ENCODE assay signal across 8 cellular contexts in genomic region chr6:10837692-10837996, GRCh38. TPM values are rescaled to one million over a fixed set of nuclear protein-coding genes. Genes with fewer than 3 reads are reported as not detected.
DNase-seq lines count a peak whose midpoint lies in the region; ATAC-seq and TF ChIP-seq lines count a peak whose summit lies in the region.

No MANE protein-coding gene starts in this region.

- H3K4me1 Mint-ChIP-seq in CD8-positive, alpha-beta T cell (ENCODE audit: low read depth): peaks cover 20% of the 10 kb centered on the region
- H3K4me1 Mint-ChIP-seq in glutamatergic neuron (ENCODE audit: low read depth, unreplicated experiment): peaks cover 4% of the 10 kb centered on the region

- peaks cover 3% of the 10 kb centered on the region for H3K9me3 Mint-ChIP-seq in CD8-positive, alpha-beta T cell
- no peaks in the 10 kb centered on the region for H3K9me3 Mint-ChIP-seq in glutamatergic neuron (ENCODE audit: unreplicated experiment)

- 1 to 3% (median 1%) methylated on average over 20 of the region's 20 CpGs for WGBS in psoas muscle, 3 donors

- H3K27ac Mint-ChIP-seq in CD8-positive, alpha-beta T cell: no peak overlapping the region
- no peak overlapping the region for H3K27ac Mint-ChIP-seq in glutamatergic neuron (ENCODE audit: unreplicated experiment)

- no peaks in the 10 kb centered on the region for H3K9me3 ChIP-seq in CD8-positive, alpha-beta T cell (ENCODE audit: low read length)
- H3K9me3 ChIP-seq in HUES48 (ENCODE audit: control insufficient read depth, insufficient read depth, low read length): no peaks in the 10 kb centered on the region; the same call in 1 of the 2 replicates
- no peaks in the 10 kb centered on the region for H3K9me3 ChIP-seq in psoas muscle

- no peak for TF ChIP-seq CTCF in CD8-positive, alpha-beta T cell (IDR thresholded peaks at IDR 0.05)
- TF ChIP-seq CTCF in glutamatergic neuron (IDR thresholded peaks at IDR 0.05; ENCODE audit: partially characterized antibody, unreplicated experiment): no peak
- no peak for TF ChIP-seq CTCF in psoas muscle (IDR thresholded peaks at IDR 0.05)

- no peak for ATAC-seq in CD8-positive, alpha-beta T cell
- ATAC-seq in psoas muscle (peak in 2 of 4 donors; percentile 9 to 15), HG03460 (IDR thresholded peaks at IDR 0.05; ENCODE audit: unreplicated experiment) (no peak), GM18858 (IDR thresholded peaks at IDR 0.05; ENCODE audit: unreplicated experiment) (no peak)

- intact Hi-C loops in CD8-positive, alpha-beta T cell (cut with DNase I, micrococcal nuclease): loop anchor here (5.0 to 10.0 kb wide), 4 partner anchors 90 to 700 kb away; partner anchors contain the start of genes TMEM170B (in 2 of the 2), TMEM14B (in 1 of the 2) and TMEM14C (in 1 of the 2)
- intact Hi-C loops in psoas muscle (cut with DNase I): no loop called here

- DNase-seq in CD8-positive, alpha-beta T cell: peak in 1 of 7 experiments; percentile 10
- peak in 2 of 3 experiments; percentile 2 to 15 for DNase-seq in activated CD8-positive, alpha-beta memory T cell treated with anti-CD3 and anti-CD28 coated beads for 48 hours (ENCODE audit: low read depth in 2 of 3, low spot score in 2 of 3)
- peak; percentile 22 for DNase-seq in glutamatergic neuron
- no peak for DNase-seq in psoas muscle
- DNase-seq in DMS153 (lab: John Stamatoyannopoulos, UW): no peak

- peak overlapping the region; percentile 73 for H3K4me3 Mint-ChIP-seq in CD8-positive, alpha-beta T cell
- H3K4me3 Mint-ChIP-seq in glutamatergic neuron (ENCODE audit: unreplicated experiment): peak overlapping the region; percentile 92

- H3K36me3 Mint-ChIP-seq in CD8-positive, alpha-beta T cell: no peaks in the 10 kb centered on the region
- H3K36me3 Mint-ChIP-seq in glutamatergic neuron (ENCODE audit: unreplicated experiment): peaks cover 4% of the 10 kb centered on the region

- no peak overlapping the region for H3K27ac ChIP-seq in CD8-positive, alpha-beta T cell (ENCODE audit: low read depth, low read length)
- H3K27ac ChIP-seq in HUES48 (ENCODE audit: low read depth, low read length): peak overlapping the region; percentile 90
- no peak overlapping the region for H3K27ac ChIP-seq in psoas muscle

- CTCF ChIA-PET in CD8-positive, alpha-beta T cell (lab: Charles Lee): no interaction called here

- no peaks in the 10 kb centered on the region for H3K36me3 ChIP-seq in CD8-positive, alpha-beta T cell (ENCODE audit: insufficient read depth, low read length)
- no peaks in the 10 kb centered on the region for H3K36me3 ChIP-seq in HUES48 (ENCODE audit: control insufficient read depth, insufficient read depth, low read length)
- H3K36me3 ChIP-seq in psoas muscle (ENCODE audit: insufficient read depth in 1 of 2, low read depth in 1 of 2): no peaks in the 10 kb centered on the region

- peak overlapping the region; percentile 56 for H3K4me3 ChIP-seq in CD8-positive, alpha-beta T cell (ENCODE audit: low read depth, low read length)
- H3K4me3 ChIP-seq in HUES48 (ENCODE audit: low read depth, low read length): peak overlapping the region; percentile 81
- peak overlapping the region; percentile 77 for H3K4me3 ChIP-seq in psoas muscle

- H3K27me3 ChIP-seq in CD8-positive, alpha-beta T cell (ENCODE audit: insufficient read depth, low read length): peaks cover 11% of the 10 kb centered on the region
- H3K27me3 ChIP-seq in HUES48 (ENCODE audit: control insufficient read depth, insufficient read depth, low read length): peaks cover 17% of the 10 kb centered on the region
- H3K27me3 ChIP-seq in psoas muscle (ENCODE audit: insufficient read depth in 3 of 3, low read length in 2 of 3): peaks cover 0 to 55% (median 8%) of the 10 kb centered on the region in 3 donors

- peaks cover 22% of the 10 kb centered on the region for H3K4me1 ChIP-seq in CD8-positive, alpha-beta T cell (ENCODE audit: insufficient read depth, low read length)
- H3K4me1 ChIP-seq in HUES48 (ENCODE audit: control insufficient read depth, insufficient read depth, low read length): 0 out of 2 replicates have a peak, but pooled peaks cover 4% of the 10 kb centered on the region
- H3K4me1 ChIP-seq in psoas muscle: peaks cover 12% of the 10 kb centered on the region

- peaks cover 55% of the 10 kb centered on the region for H3K27me3 Mint-ChIP-seq in CD8-positive, alpha-beta T cell (ENCODE audit: low read depth)
- H3K27me3 Mint-ChIP-seq in glutamatergic neuron (ENCODE audit: unreplicated experiment): no peaks in the 10 kb centered on the region

- H3K9ac ChIP-seq in HUES48 (ENCODE audit: low read depth, low read length): peak overlapping the region; percentile 43; the same call in 1 of the 2 replicates

- POLR2A ChIA-PET in CD8-positive, alpha-beta T cell (lab: Charles Lee): no interaction called here

RNA-seq across cellular contexts. Expression of gene MAK, which starts 0.7 kb away (rescaled TPM):
- total RNA-seq in CD8-positive, alpha-beta T cell: under 1 TPM; 0.62 to 0.89 TPM
- total RNA-seq in glutamatergic neuron (ENCODE audit: unreplicated experiment): not detected
- under 1 TPM in 1 of 4 donors, not detected in 3; 0.09 TPM for total RNA-seq in psoas muscle
- polyA plus RNA-seq in psoas muscle: under 1 TPM in 2 of 3 donors, not detected in 1; 0.01 to 0.03 TPM

RNA-seq across cellular contexts. Expression of gene GCM2, which starts 44.2 kb away (rescaled TPM):
- total RNA-seq in CD8-positive, alpha-beta T cell: not detected
- total RNA-seq in glutamatergic neuron (ENCODE audit: unreplicated experiment) (not detected), psoas muscle (not detected)
- polyA plus RNA-seq in psoas muscle: not detected

RNA-seq across cellular contexts. Expression of gene SYCP2L, which starts 49.2 kb away (rescaled TPM):
- not detected for total RNA-seq in CD8-positive, alpha-beta T cell
- total RNA-seq in glutamatergic neuron (ENCODE audit: unreplicated experiment): 20.5 TPM
- under 1 TPM in 3 of 4 donors, not detected in 1; 0.08 to 0.99 (median 0.60) TPM for total RNA-seq in psoas muscle
- polyA plus RNA-seq in psoas muscle: under 1 TPM; 0.12 to 0.25 (median 0.13) TPM

Comparison
In these comparisons a context has a peak if more than half of its experiments do, and no peak if none do; other contexts are left out.
1. DNase-seq: peak in activated CD8-positive, alpha-beta memory T cell treated with anti-CD3 and anti-CD28 coated beads for 48 hours (2 of 3) and glutamatergic neuron (single experiment); none in psoas muscle (0 of 2) and DMS153 (single experiment).
2. RNA of gene SYCP2L, which starts 49.2 kb away (total RNA-seq): 20.5 TPM in glutamatergic neuron (single experiment); 0.08 to 0.99 TPM in psoas muscle and not detected in CD8-positive, alpha-beta T cell; every median in the first group is over 10 times any median in the second.
3. intact Hi-C loops: an anchor here in CD8-positive, alpha-beta T cell (5.0 to 10.0 kb wide); none called in psoas muscle.
4. Peak in every context shown above with its lines, with median percentiles within 50 percentile points of each other: H3K4me3 ChIP-seq.